ENCODE assay signal across 1 cellular context in the genomic region with DNA sequence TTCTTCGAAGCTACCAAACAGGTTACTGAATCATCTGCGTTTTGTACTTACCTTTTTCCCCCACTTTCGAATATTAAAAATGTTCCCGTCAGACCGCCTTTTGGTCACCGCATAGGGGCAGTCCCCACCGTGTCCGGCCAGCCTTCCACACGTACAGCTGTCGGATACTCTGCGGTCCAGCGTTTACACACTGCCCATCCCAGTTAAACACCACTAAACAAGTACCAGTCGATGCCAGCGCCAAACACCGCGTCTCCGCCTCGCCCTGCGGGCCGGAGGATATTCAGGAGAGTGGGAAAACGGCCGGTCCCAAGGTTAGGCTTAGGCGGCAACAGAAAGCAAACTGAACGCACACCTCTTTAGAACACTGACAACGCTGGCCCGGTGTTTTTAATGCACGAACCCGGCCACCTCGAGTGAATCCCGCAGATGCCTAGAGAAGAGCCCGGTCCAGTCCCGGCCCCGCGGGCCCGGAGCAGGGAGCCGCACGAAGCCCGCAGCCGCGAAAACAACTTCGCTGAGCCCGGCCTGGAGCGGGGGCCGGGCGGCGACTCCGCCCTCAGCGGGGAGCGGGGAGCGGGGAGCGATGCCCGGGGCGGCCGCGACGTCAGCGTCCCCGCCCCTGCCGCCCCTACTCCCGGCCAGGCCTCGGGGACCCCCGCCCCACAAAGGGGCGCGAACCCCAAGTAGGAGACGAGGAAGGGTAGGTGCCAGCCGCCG.
A peak's percentile ranks its signal among the peaks of the same experiment; 100 is the strongest.
TF ChIP-seq lines count a peak whose summit lies in the region.

No MANE protein-coding gene starts in this region.

TF ChIP-seq in HEK293, 187 proteins besides CTCF, POLR2A, EP300 and RAD21 (continued from another document):
- TF ChIP-seq, protein P1, sequence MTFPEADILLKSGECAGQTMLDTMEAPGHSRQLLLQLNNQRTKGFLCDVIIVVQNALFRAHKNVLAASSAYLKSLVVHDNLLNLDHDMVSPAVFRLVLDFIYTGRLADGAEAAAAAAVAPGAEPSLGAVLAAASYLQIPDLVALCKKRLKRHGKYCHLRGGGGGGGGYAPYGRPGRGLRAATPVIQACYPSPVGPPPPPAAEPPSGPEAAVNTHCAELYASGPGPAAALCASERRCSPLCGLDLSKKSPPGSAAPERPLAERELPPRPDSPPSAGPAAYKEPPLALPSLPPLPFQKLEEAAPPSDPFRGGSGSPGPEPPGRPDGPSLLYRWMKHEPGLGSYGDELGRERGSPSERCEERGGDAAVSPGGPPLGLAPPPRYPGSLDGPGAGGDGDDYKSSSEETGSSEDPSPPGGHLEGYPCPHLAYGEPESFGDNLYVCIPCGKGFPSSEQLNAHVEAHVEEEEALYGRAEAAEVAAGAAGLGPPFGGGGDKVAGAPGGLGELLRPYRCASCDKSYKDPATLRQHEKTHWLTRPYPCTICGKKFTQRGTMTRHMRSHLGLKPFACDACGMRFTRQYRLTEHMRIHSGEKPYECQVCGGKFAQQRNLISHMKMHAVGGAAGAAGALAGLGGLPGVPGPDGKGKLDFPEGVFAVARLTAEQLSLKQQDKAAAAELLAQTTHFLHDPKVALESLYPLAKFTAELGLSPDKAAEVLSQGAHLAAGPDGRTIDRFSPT (tag by site-specific recombination; IDR thresholded peaks at IDR 0.05): peak; percentile 62; the same call in 1 of the 2 replicates
- peak; percentile 45; the same call in 1 of the 2 replicates for TF ChIP-seq ZEB2 (tag by site-specific recombination; IDR thresholded peaks at IDR 0.05)
- TF ChIP-seq ZNF404 (tag by site-specific recombination; IDR thresholded peaks at IDR 0.05): no peak
- TF ChIP-seq TRIM28 (IDR thresholded peaks at IDR 0.05; ENCODE audit: borderline replicate concordance, low read length): no peak
- no peak for TF ChIP-seq ZNF19 (tag by site-specific recombination; IDR thresholded peaks at IDR 0.05; ENCODE audit: low read depth)
- TF ChIP-seq KLF7 (tag by site-specific recombination; IDR thresholded peaks at IDR 0.05; ENCODE audit: borderline replicate concordance): no peak
- no peak for TF ChIP-seq ZNF10 (tag by site-specific recombination; IDR thresholded peaks at IDR 0.05)
- TF ChIP-seq, protein P2, sequence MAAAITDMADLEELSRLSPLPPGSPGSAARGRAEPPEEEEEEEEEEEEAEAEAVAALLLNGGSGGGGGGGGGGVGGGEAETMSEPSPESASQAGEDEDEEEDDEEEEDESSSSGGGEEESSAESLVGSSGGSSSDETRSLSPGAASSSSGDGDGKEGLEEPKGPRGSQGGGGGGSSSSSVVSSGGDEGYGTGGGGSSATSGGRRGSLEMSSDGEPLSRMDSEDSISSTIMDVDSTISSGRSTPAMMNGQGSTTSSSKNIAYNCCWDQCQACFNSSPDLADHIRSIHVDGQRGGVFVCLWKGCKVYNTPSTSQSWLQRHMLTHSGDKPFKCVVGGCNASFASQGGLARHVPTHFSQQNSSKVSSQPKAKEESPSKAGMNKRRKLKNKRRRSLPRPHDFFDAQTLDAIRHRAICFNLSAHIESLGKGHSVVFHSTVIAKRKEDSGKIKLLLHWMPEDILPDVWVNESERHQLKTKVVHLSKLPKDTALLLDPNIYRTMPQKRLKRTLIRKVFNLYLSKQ (tag by site-specific recombination; IDR thresholded peaks at IDR 0.05; ENCODE audit: borderline replicate concordance): no peak
- TF ChIP-seq, protein P3, sequence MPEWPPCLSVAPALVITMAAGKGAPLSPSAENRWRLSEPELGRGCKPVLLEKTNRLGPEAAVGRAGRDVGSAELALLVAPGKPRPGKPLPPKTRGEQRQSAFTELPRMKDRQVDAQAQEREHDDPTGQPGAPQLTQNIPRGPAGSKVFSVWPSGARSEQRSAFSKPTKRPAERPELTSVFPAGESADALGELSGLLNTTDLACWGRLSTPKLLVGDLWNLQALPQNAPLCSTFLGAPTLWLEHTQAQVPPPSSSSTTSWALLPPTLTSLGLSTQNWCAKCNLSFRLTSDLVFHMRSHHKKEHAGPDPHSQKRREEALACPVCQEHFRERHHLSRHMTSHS (tag by site-specific recombination; IDR thresholded peaks at IDR 0.05): no peak
- TF ChIP-seq ZNF24 (tag by site-specific recombination; IDR thresholded peaks at IDR 0.05): no peak
- TF ChIP-seq ZNF510 (tag by site-specific recombination; IDR thresholded peaks at IDR 0.05; ENCODE audit: insufficient replicate concordance): no peak
- no peak for TF ChIP-seq GLIS2 (tag by site-specific recombination; IDR thresholded peaks at IDR 0.05)
- TF ChIP-seq, protein P4, sequence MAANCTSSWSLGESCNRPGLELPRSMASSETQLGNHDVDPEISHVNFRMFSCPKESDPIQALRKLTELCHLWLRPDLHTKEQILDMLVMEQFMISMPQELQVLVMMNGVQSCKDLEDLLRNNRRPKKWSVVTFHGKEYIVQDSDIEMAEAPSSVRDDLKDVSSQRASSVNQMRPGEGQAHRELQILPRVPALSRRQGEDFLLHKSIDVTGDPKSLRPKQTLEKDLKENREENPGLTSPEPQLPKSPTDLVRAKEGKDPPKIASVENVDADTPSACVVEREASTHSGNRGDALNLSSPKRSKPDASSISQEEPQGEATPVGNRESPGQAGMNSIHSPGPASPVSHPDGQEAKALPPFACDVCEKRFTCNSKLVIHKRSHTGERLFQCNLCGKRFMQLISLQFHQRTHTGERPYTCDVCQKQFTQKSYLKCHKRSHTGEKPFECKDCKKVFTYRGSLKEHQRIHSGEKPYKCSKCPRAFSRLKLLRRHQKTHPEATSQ (tag by site-specific recombination; IDR thresholded peaks at IDR 0.05): no peak
- no peak for TF ChIP-seq ZNF76 (tag by site-specific recombination; IDR thresholded peaks at IDR 0.05; ENCODE audit: borderline replicate concordance, low read depth)
- peak; percentile 39; the same call in 1 of the 2 replicates for TF ChIP-seq MZF1 (tag by site-specific recombination; IDR thresholded peaks at IDR 0.05; ENCODE audit: borderline replicate concordance)
- TF ChIP-seq SP7 (tag by site-specific recombination; IDR thresholded peaks at IDR 0.05): peak; percentile 28; the same call in 1 of the 2 replicates
- peak; percentile 35 for TF ChIP-seq ZBTB8A (tag by site-specific recombination; IDR thresholded peaks at IDR 0.05)
- peak; percentile 17; the same call in 1 of the 2 replicates for TF ChIP-seq KLF1 (tag by site-specific recombination; IDR thresholded peaks at IDR 0.05)
- TF ChIP-seq, protein P5, sequence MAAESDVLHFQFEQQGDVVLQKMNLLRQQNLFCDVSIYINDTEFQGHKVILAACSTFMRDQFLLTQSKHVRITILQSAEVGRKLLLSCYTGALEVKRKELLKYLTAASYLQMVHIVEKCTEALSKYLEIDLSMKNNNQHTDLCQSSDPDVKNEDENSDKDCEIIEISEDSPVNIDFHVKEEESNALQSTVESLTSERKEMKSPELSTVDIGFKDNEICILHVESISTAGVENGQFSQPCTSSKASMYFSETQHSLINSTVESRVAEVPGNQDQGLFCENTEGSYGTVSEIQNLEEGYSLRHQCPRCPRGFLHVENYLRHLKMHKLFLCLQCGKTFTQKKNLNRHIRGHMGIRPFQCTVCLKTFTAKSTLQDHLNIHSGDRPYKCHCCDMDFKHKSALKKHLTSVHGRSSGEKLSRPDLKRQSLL (tag by site-specific recombination; IDR thresholded peaks at IDR 0.05): no peak
- TF ChIP-seq, protein P6, sequence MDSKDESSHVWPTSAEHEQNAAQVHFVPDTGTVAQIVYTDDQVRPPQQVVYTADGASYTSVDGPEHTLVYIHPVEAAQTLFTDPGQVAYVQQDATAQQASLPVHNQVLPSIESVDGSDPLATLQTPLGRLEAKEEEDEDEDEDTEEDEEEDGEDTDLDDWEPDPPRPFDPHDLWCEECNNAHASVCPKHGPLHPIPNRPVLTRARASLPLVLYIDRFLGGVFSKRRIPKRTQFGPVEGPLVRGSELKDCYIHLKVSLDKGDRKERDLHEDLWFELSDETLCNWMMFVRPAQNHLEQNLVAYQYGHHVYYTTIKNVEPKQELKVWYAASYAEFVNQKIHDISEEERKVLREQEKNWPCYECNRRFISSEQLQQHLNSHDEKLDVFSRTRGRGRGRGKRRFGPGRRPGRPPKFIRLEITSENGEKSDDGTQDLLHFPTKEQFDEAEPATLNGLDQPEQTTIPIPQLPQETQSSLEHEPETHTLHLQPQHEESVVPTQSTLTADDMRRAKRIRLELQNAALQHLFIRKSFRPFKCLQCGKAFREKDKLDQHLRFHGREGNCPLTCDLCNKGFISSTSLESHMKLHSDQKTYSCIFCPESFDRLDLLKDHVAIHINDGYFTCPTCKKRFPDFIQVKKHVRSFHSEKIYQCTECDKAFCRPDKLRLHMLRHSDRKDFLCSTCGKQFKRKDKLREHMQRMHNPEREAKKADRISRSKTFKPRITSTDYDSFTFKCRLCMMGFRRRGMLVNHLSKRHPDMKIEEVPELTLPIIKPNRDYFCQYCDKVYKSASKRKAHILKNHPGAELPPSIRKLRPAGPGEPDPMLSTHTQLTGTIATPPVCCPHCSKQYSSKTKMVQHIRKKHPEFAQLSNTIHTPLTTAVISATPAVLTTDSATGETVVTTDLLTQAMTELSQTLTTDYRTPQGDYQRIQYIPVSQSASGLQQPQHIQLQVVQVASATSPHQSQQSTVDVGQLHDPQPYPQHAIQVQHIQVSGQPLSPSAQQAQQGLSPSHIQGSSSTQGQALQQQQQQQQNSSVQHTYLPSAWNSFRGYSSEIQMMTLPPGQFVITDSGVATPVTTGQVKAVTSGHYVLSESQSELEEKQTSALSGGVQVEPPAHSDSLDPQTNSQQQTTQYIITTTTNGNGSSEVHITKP (tag by site-specific recombination; IDR thresholded peaks at IDR 0.05): peak; percentile 12
- no peak for TF ChIP-seq ZNF560 (tag by site-specific recombination; IDR thresholded peaks at IDR 0.05; ENCODE audit: borderline replicate concordance)
- TF ChIP-seq ZBTB20 (tag by site-specific recombination; IDR thresholded peaks at IDR 0.05): peak; percentile 47
- TF ChIP-seq ZNF549 (tag by site-specific recombination; IDR thresholded peaks at IDR 0.05): no peak
- peak; percentile 46 for TF ChIP-seq ZNF335 (tag by site-specific recombination; conservative IDR thresholded peaks at IDR 0.05)
- TF ChIP-seq ZFP41 (tag by site-specific recombination; IDR thresholded peaks at IDR 0.05; ENCODE audit: borderline replicate concordance): no peak
- no peak for TF ChIP-seq ZNF391 (tag by site-specific recombination; IDR thresholded peaks at IDR 0.05; ENCODE audit: borderline replicate concordance, low read depth)
- peak; percentile 15; the same call in 1 of the 2 replicates for TF ChIP-seq SCRT2 (tag by site-specific recombination; IDR thresholded peaks at IDR 0.05)
- TF ChIP-seq ZNF561 (tag by site-specific recombination; IDR thresholded peaks at IDR 0.05; ENCODE audit: borderline replicate concordance): no peak
- TF ChIP-seq MYNN (tag by site-specific recombination; IDR thresholded peaks at IDR 0.05; ENCODE audit: borderline replicate concordance): no peak
- TF ChIP-seq KLF8 (tag by site-specific recombination; IDR thresholded peaks at IDR 0.05): peak; percentile 10; the same call in 1 of the 2 replicates
- no peak for TF ChIP-seq KLF16 (tag by site-specific recombination; IDR thresholded peaks at IDR 0.05)
- TF ChIP-seq, protein P7, sequence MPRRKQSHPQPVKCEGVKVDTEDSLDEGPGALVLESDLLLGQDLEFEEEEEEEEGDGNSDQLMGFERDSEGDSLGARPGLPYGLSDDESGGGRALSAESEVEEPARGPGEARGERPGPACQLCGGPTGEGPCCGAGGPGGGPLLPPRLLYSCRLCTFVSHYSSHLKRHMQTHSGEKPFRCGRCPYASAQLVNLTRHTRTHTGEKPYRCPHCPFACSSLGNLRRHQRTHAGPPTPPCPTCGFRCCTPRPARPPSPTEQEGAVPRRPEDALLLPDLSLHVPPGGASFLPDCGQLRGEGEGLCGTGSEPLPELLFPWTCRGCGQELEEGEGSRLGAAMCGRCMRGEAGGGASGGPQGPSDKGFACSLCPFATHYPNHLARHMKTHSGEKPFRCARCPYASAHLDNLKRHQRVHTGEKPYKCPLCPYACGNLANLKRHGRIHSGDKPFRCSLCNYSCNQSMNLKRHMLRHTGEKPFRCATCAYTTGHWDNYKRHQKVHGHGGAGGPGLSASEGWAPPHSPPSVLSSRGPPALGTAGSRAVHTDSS (tag by site-specific recombination; IDR thresholded peaks at IDR 0.05): no peak
- no peak for TF ChIP-seq ZNF830 (tag by site-specific recombination; IDR thresholded peaks at IDR 0.05; ENCODE audit: low read depth)
- TF ChIP-seq ZNF354C (tag by site-specific recombination; IDR thresholded peaks at IDR 0.05; ENCODE audit: borderline replicate concordance, low read depth): no peak
